In the genomic region with DNA sequence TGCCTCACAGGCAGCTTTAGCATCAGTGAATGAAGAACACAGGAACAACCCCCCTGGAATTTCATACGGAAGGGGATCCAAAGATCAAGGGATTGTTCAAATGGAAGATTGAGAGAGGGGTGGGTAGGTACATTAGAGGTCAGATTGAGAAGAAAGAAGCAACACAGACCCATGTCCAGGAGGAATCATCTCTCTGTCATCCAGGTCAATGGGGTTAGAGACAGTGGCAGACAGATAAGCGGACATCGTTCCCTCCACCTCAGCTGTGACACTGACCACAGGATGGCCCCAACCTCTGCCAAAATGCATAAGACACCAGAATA, we compare ENCODE assay signal across 1 cellular context.
A peak's percentile ranks its signal among the peaks of the same experiment; 100 is the strongest.
TF ChIP-seq lines count a peak whose summit lies in the region.

No MANE protein-coding gene starts in this region.

TF ChIP-seq in K562, 482 proteins besides CTCF, POLR2A, EP300 and RAD21 (continued from another document):
- TF ChIP-seq MIER1 (IDR thresholded peaks at IDR 0.05; ENCODE audit: low read depth): peak; percentile 84; the same call in 1 of the 2 replicates
- TF ChIP-seq NR1H2 (CRISPR knock-in tag; IDR thresholded peaks at IDR 0.05): no peak
- no peak for TF ChIP-seq RBFOX2 (IDR thresholded peaks at IDR 0.05; ENCODE audit: low read depth, low read length)
- TF ChIP-seq, protein P1, sequence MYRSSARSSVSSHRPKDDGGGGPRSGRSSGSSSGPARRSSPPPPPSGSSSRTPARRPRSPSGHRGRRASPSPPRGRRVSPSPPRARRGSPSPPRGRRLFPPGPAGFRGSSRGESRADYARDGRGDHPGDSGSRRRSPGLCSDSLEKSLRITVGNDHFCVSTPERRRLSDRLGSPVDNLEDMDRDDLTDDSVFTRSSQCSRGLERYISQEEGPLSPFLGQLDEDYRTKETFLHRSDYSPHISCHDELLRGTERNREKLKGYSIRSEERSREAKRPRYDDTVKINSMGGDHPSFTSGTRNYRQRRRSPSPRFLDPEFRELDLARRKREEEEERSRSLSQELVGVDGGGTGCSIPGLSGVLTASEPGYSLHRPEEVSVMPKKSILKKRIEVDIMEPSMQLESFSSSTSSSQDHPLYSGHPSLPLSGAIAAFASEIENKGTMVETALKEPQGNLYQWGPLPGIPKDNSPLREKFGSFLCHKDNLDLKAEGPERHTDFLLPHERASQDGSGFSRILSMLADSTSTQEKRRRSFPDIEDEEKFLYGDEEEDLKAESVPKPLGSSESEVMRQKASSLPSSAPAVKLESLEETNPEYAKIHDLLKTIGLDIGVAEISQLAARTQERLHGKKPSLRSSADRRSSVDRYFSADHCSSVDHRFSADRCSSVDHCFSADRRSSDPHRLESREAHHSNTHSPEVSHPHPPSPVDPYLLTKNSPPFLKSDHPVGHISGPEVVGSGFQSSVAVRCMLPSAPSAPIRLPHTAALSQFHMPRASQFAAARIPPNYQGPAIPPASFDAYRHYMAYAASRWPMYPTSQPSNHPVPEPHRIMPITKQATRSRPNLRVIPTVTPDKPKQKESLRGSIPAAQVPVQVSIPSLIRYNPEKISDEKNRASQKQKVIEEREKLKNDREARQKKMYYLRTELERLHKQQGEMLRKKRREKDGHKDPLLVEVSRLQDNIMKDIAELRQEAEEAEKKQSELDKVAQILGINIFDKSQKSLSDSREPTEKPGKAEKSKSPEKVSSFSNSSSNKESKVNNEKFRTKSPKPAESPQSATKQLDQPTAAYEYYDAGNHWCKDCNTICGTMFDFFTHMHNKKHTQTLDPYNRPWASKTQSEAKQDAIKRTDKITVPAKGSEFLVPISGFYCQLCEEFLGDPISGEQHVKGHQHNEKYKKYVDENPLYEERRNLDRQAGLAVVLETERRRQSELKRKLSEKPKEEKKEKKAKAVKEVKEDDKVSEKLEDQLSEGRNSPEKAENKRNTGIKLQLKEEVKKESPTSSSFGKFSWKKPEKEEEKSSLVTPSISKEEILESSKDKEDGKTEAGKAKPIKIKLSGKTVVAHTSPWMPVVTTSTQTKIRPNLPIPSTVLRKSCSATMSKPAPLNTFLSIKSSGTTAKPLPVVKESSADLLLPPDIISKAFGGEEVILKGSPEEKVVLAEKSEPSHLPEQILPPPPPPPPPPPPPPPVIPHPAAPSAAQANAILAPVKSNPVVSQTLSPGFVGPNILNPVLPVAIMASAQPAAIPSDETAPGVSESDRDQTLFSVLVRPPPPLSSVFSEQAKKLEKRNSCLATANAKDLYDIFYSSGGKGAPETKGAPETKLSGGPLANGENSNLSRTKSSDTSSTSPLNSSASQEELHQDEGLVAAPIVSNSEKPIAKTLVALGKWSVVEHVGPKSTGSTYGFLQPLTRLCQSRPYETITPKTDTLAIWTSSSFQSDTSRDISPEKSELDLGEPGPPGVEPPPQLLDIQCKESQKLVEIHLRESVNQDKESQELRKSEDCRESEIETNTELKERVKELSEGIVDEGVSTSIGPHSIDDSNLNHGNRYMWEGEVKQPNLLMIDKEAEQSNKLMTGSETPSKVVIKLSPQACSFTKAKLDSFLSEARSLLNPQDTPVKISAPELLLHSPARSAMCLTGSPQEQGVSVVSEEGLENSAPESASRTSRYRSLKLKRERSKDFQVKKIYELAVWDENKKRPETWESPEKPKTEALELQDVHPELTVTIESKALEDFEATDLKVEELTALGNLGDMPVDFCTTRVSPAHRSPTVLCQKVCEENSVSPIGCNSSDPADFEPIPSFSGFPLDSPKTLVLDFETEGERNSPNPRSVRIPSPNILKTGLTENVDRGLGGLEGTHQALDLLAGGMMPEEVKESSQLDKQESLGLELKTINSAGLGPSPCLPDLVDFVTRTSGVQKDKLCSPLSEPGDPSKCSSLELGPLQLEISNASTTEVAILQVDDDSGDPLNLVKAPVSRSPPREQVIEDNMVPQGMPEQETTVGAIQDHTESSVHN (IDR thresholded peaks at IDR 0.05; ENCODE audit: borderline replicate concordance in 1 of 2, low read depth in 1 of 2): no peak
- TF ChIP-seq LCOR (CRISPR knock-in tag; IDR thresholded peaks at IDR 0.05): no peak
- TF ChIP-seq SMARCA4 (IDR thresholded peaks at IDR 0.05): no peak
- TF ChIP-seq POLR2AphosphoS2 (IDR thresholded peaks at IDR 0.05; ENCODE audit: low read length): no peak
- TF ChIP-seq CBX3 (IDR thresholded peaks at IDR 0.05; ENCODE audit: borderline replicate concordance in 1 of 2, low read length in 2 of 2): no peak
- no peak for TF ChIP-seq TOE1 (IDR thresholded peaks at IDR 0.05; ENCODE audit: borderline replicate concordance)
- no peak for TF ChIP-seq TOE1 (CRISPR knock-in tag; IDR thresholded peaks at IDR 0.05; ENCODE audit: borderline replicate concordance, low read depth)
- TF ChIP-seq NELFE (IDR thresholded peaks at IDR 0.05; ENCODE audit: insufficient read depth, insufficient read length): no peak
- 0 out of 4 replicates have a peak, but pooled peaks of 1 of the 2 experiments have one; percentile 3 for TF ChIP-seq MAZ (CRISPR knock-in tag; conservative IDR thresholded peaks at IDR 0.05 in 1 of 2, IDR thresholded peaks at IDR 0.05 in 1 of 2)
- TF ChIP-seq ZNF431 (CRISPR knock-in tag; IDR thresholded peaks at IDR 0.05): no peak
- TF ChIP-seq, protein P2, sequence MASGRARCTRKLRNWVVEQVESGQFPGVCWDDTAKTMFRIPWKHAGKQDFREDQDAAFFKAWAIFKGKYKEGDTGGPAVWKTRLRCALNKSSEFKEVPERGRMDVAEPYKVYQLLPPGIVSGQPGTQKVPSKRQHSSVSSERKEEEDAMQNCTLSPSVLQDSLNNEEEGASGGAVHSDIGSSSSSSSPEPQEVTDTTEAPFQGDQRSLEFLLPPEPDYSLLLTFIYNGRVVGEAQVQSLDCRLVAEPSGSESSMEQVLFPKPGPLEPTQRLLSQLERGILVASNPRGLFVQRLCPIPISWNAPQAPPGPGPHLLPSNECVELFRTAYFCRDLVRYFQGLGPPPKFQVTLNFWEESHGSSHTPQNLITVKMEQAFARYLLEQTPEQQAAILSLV (tag; IDR thresholded peaks at IDR 0.05): no peak
- no peak for TF ChIP-seq MYNN (IDR thresholded peaks at IDR 0.05)
- no peak for TF ChIP-seq MYNN (CRISPR knock-in tag; IDR thresholded peaks at IDR 0.05)
- TF ChIP-seq, protein P3, sequence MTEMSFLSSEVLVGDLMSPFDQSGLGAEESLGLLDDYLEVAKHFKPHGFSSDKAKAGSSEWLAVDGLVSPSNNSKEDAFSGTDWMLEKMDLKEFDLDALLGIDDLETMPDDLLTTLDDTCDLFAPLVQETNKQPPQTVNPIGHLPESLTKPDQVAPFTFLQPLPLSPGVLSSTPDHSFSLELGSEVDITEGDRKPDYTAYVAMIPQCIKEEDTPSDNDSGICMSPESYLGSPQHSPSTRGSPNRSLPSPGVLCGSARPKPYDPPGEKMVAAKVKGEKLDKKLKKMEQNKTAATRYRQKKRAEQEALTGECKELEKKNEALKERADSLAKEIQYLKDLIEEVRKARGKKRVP (CRISPR knock-in tag; IDR thresholded peaks at IDR 0.05): no peak
- no peak for TF ChIP-seq CBX5 (IDR thresholded peaks at IDR 0.05; ENCODE audit: borderline replicate concordance, low read depth)
- TF ChIP-seq HDAC2 (IDR thresholded peaks at IDR 0.05): 0 out of 2 replicates have a peak, but pooled peaks have one; percentile 5
- no peak for TF ChIP-seq KDM2B (CRISPR knock-in tag; IDR thresholded peaks at IDR 0.05)
- no peak for TF ChIP-seq MCM7 (IDR thresholded peaks at IDR 0.05)
- no peak for TF ChIP-seq NFE2L1 (tag; IDR thresholded peaks at IDR 0.05; ENCODE audit: borderline replicate concordance, low read depth)
- TF ChIP-seq TAF1 (IDR thresholded peaks at IDR 0.05; ENCODE audit: control insufficient read depth, extremely low read depth, insufficient read depth, low read length, severe bottlenecking): no peak
- no peak for TF ChIP-seq GATAD2A (IDR thresholded peaks at IDR 0.05)
- no peak for TF ChIP-seq RFX7 (CRISPR knock-in tag; IDR thresholded peaks at IDR 0.05)
